In genomic region chr6:31621991-31622390, GRCh38 we compare ENCODE assay signal across 8 cellular contexts. TPM values are rescaled to one million over a fixed set of nuclear protein-coding genes. Genes with fewer than 3 reads are reported as not detected.
DNase-seq lines count a peak whose midpoint lies in the region; ATAC-seq and TF ChIP-seq lines count a peak whose summit lies in the region.

No MANE protein-coding gene starts in this region.

- POLR2A ChIA-PET in BJ (lab: Charles Lee) = interaction anchor here (0.6 to 1.1 kb wide), 2 partner anchors 16 to 30 kb away, joined by 3 read pairs; partner anchors contain the start of gene BAG6
- POLR2A ChIA-PET in naive thymus-derived CD8-positive, alpha-beta T cell (lab: Charles Lee) = interaction anchor here (0.8 to 4.4 kb wide), 10 partner anchors 9 to 241 kb away, joined by 3 to 49 read pairs (median 9); partner anchors contain the start of genes BAG6, C6orf47, CSNK2B and GPANK1

- CTCF ChIA-PET in BJ (lab: Yijun Ruan, JAX) = interaction anchor here (1.0 to 3.6 kb wide), 5 partner anchors 12 to 128 kb away, joined by 3 to 18 read pairs (median 4); partner anchors contain the start of gene ATP6V1G2

- peak overlapping the region; percentile 99 for H3K27ac ChIP-seq in caudate nucleus (ENCODE audit: low read depth, low read length)

- TF ChIP-seq CTCF in BJ (IDR thresholded peaks at IDR 0.05; ENCODE audit: insufficient read depth, low read depth, low read length) = no peak

- H3K9me3 Mint-ChIP-seq in IgD-negative memory B cell = peaks cover 0 to 2% (median 0%) of the 10 kb centered on the region in 3 donors
- H3K9me3 Mint-ChIP-seq in naive thymus-derived CD8-positive, alpha-beta T cell = no peaks in the 10 kb centered on the region

- no peaks in the 10 kb centered on the region for H3K27me3 Mint-ChIP-seq in IgD-negative memory B cell
- H3K27me3 Mint-ChIP-seq in naive thymus-derived CD8-positive, alpha-beta T cell = no peaks in the 10 kb centered on the region

- H3K4me1 Mint-ChIP-seq in IgD-negative memory B cell = peaks cover 19 to 23% (median 19%) of the 10 kb centered on the region in 3 donors
- H3K4me1 Mint-ChIP-seq in naive thymus-derived CD8-positive, alpha-beta T cell = peaks cover 19 to 42% (median 28%) of the 10 kb centered on the region in 4 donors

- DNase-seq in BJ (ENCODE audit: low read depth) = no peak
- no peak for DNase-seq in caudate nucleus (lab: John Stamatoyannopoulos, UW)
- DNase-seq in naive thymus-derived CD8-positive, alpha-beta T cell = no peak
- no peak for DNase-seq in iPS-NIHi7 (ENCODE audit: extremely low spot score)
- no peak for DNase-seq in NCI-H1092 treated with DMSO at 0.1 percent for 48 hours (lab: John Stamatoyannopoulos, UW)
- DNase-seq in cerebellar nuclear complex (lab: John Stamatoyannopoulos, UW) = no peak

- H3K27ac Mint-ChIP-seq in IgD-negative memory B cell = peak overlapping the region; percentile 94 to 98 (median 95)
- H3K27ac Mint-ChIP-seq in naive thymus-derived CD8-positive, alpha-beta T cell = peak overlapping the region; percentile 90 to 97 (median 96)

- H3K36me3 Mint-ChIP-seq in IgD-negative memory B cell = peaks cover 3% of the 10 kb centered on the region
- H3K36me3 Mint-ChIP-seq in naive thymus-derived CD8-positive, alpha-beta T cell = peaks cover 0 to 50% (median 12%) of the 10 kb centered on the region in 3 donors

- peak overlapping the region; percentile 67 for H3K4me3 ChIP-seq in BJ (ENCODE audit: low read depth, low read length)

- no peak for ATAC-seq in naive thymus-derived CD8-positive, alpha-beta T cell
- no peak for ATAC-seq in GM18867 (IDR thresholded peaks at IDR 0.05; ENCODE audit: unreplicated experiment)

- H3K27me3 ChIP-seq in BJ (ENCODE audit: control insufficient read depth, insufficient read depth, low read length) = no peaks in the 10 kb centered on the region

- H3K36me3 ChIP-seq in BJ (ENCODE audit: control insufficient read depth, insufficient read depth, low read length) = peaks cover 29% of the 10 kb centered on the region

- peak overlapping the region; percentile 88 to 100 (median 94) for H3K4me3 Mint-ChIP-seq in IgD-negative memory B cell
- peak overlapping the region; percentile 77 to 95 (median 91) for H3K4me3 Mint-ChIP-seq in naive thymus-derived CD8-positive, alpha-beta T cell

RNA-seq across cellular contexts. Expression of gene PRRC2A, which starts 1.5 kb away (rescaled TPM):
- 23.8 and 47.3 TPM in 2 replicates for polyA plus RNA-seq in BJ (2011; rRNA removed)
- 38.1 and 43.8 TPM in 2 replicates for polyA minus RNA-seq in BJ (2011; rRNA and poly(A)+ RNA removed)
- polyA plus RNA-seq in IgD-negative memory B cell = 14.3 TPM
- 100 to 1,000 TPM; 227 to 230 TPM for total RNA-seq in naive thymus-derived CD8-positive, alpha-beta T cell
- polyA plus RNA-seq in naive thymus-derived CD8-positive, alpha-beta T cell = 1 to 10 TPM; 4.5 to 7.1 (median 5.0) TPM

RNA-seq across cellular contexts. Expression of gene AIF1, which starts 7.0 kb away (rescaled TPM):
- polyA plus RNA-seq in BJ (2011; rRNA removed) (not detected in 2 replicates), IgD-negative memory B cell (5.6 TPM)
- polyA minus RNA-seq in BJ (2011; rRNA and poly(A)+ RNA removed) = not detected in 2 replicates
- 10 to 100 TPM; 23.0 to 27.3 TPM for total RNA-seq in naive thymus-derived CD8-positive, alpha-beta T cell
- polyA plus RNA-seq in naive thymus-derived CD8-positive, alpha-beta T cell = 100 to 1,000 TPM; 145 to 242 (median 239) TPM

RNA-seq across cellular contexts. Expression of gene NCR3, which starts 29.2 kb away (rescaled TPM):
- polyA plus RNA-seq in BJ (2011; rRNA removed) = not detected in 2 replicates
- not detected in 2 replicates for polyA minus RNA-seq in BJ (2011; rRNA and poly(A)+ RNA removed)
- polyA plus RNA-seq in IgD-negative memory B cell = 140 TPM
- 1 to 10 TPM; 8.5 to 8.8 TPM for total RNA-seq in naive thymus-derived CD8-positive, alpha-beta T cell
- 10 to 100 TPM; 54.3 to 86.3 (median 76.0) TPM for polyA plus RNA-seq in naive thymus-derived CD8-positive, alpha-beta T cell

RNA-seq across cellular contexts. Expression of gene BAG6, which starts 30.5 kb away (rescaled TPM):
- polyA plus RNA-seq in BJ (2011; rRNA removed) (42.6 and 113 TPM in 2 replicates), IgD-negative memory B cell (30.9 TPM)
- 100 and 123 TPM in 2 replicates for polyA minus RNA-seq in BJ (2011; rRNA and poly(A)+ RNA removed)
- total RNA-seq in naive thymus-derived CD8-positive, alpha-beta T cell = 100 to 1,000 TPM; 244 to 258 TPM
- polyA plus RNA-seq in naive thymus-derived CD8-positive, alpha-beta T cell = 10 to 100 TPM; 17.7 to 21.5 (median 21.1) TPM

RNA-seq across cellular contexts. Expression of gene APOM, which starts 33.7 kb away (rescaled TPM):
- polyA plus RNA-seq in BJ (2011; rRNA removed) (4.2 and 4.8 TPM in 2 replicates), IgD-negative memory B cell (8.5 TPM)
- polyA minus RNA-seq in BJ (2011; rRNA and poly(A)+ RNA removed) = 2.2 and 2.6 TPM in 2 replicates
- total RNA-seq in naive thymus-derived CD8-positive, alpha-beta T cell = 1 to 10 TPM; 2.2 to 3.1 TPM
- polyA plus RNA-seq in naive thymus-derived CD8-positive, alpha-beta T cell = 1 to 10 TPM; 5.0 to 8.0 (median 5.5) TPM

Comparison
In these comparisons a context has a peak if more than half of its experiments do, and no peak if none do; other contexts are left out.
1. RNA of gene AIF1, which starts 7.0 kb away (polyA plus RNA-seq): 145 to 242 TPM in naive thymus-derived CD8-positive, alpha-beta T cell; 5.6 TPM in IgD-negative memory B cell (single experiment) and not detected in BJ; every median in the first group is over 10 times any median in the second.
2. RNA of gene NCR3, which starts 29.2 kb away (polyA plus RNA-seq): 140 TPM in IgD-negative memory B cell (single experiment) and 54.3 to 86.3 TPM in naive thymus-derived CD8-positive, alpha-beta T cell; not detected in BJ; every median in the first group is over 10 times any median in the second.